ENCODE assay signal across 24 cellular contexts in genomic region chr3:41986566-41986965, GRCh38.
"Had no signal": no experiment of that assay in that cellular context is flagged by ENCODE, and none has a peak within 500 bp of the region (broad histone marks: within the 10 kb centered on the region; RNA-seq: fewer than 3 reads in every experiment).

No MANE protein-coding gene starts in this region.

- H3K4me1 Mint-ChIP-seq: stimulated activated effector memory CD8-positive, alpha-beta T cell treated with anti-CD3 and anti-CD28 coated beads, Interleukin-12 subunit alpha, Interleukin-12 subunit beta, amount 100 ng/mL, for 72 hours had no signal

- H3K36me3 ChIP-seq: left ventricle myocardium inferior, ovary, sigmoid colon, spleen, suprapubic skin, thoracic aorta, tibial artery, uterus had no signal

- H3K36me3 Mint-ChIP-seq: mesothelial cell of epicardium; naive thymus-derived CD4-positive, alpha-beta T cell; natural killer cell treated with Interleukin-12 subunit alpha and Interleukin-12 subunit beta and Interleukin-15 and Interleukin-18, amount 100 ng/mL, for 72 hours; stimulated activated effector memory CD8-positive, alpha-beta T cell treated with anti-CD3 and anti-CD28 coated beads, Interleukin-12 subunit alpha, Interleukin-12 subunit beta, amount 100 ng/mL, for 72 hours; type B pancreatic cell had no signal

- DNase-seq: hippocampal formation; left ventricle myocardium inferior; mesendoderm; naive thymus-derived CD4-positive, alpha-beta T cell; ovary; retina; right cardiac atrium; sigmoid colon; small intestine; spleen; stimulated activated CD4-positive, alpha-beta T cell treated with anti-CD3 and anti-CD28 coated beads, Interleukin-4, amount 100 ng/mL, for 24 hours; stimulated activated naive CD4-positive, alpha-beta T cell; tibial artery; uterus had no signal

- H3K27me3 ChIP-seq: ovary, sigmoid colon, spleen, suprapubic skin, tibial artery, uterus had no signal

- H3K4me1 ChIP-seq: left ventricle myocardium inferior, sigmoid colon, spleen, suprapubic skin, tibial artery, uterus had no signal

- H3K27me3 Mint-ChIP-seq: natural killer cell treated with Interleukin-12 subunit alpha and Interleukin-12 subunit beta and Interleukin-15 and Interleukin-18, amount 100 ng/mL, for 72 hours; progenitor cell of endocrine pancreas; stimulated activated naive CD8-positive, alpha-beta T cell treated with anti-CD3 and anti-CD28 coated beads, Interleukin-15, Interleukin-2, amounts not matched to agents 100 ng/mL and 50 ng/mL, for 24 hours; type B pancreatic cell had no signal

- H3K9me3 ChIP-seq: left ventricle myocardium inferior, ovary, sigmoid colon, spleen, suprapubic skin, thoracic aorta, tibial artery, uterus had no signal

- H3K4me3 ChIP-seq: left ventricle myocardium inferior, lung, ovary, sigmoid colon, spleen, suprapubic skin, thoracic aorta, tibial artery, uterus had no signal

- FAIRE-seq: keratinocyte, small intestine had no signal

- H3K27ac Mint-ChIP-seq: mesothelial cell of epicardium; naive thymus-derived CD4-positive, alpha-beta T cell; natural killer cell treated with Interleukin-12 subunit alpha and Interleukin-12 subunit beta and Interleukin-15 and Interleukin-18, amount 100 ng/mL, for 72 hours; progenitor cell of endocrine pancreas; stimulated activated effector memory CD8-positive, alpha-beta T cell treated with anti-CD3 and anti-CD28 coated beads, Interleukin-12 subunit alpha, Interleukin-12 subunit beta, amount 100 ng/mL, for 72 hours; stimulated activated naive CD8-positive, alpha-beta T cell treated with anti-CD3 and anti-CD28 coated beads, Interleukin-15, Interleukin-2, amounts not matched to agents 100 ng/mL and 50 ng/mL, for 24 hours; type B pancreatic cell had no signal

- H3K4me3 Mint-ChIP-seq: mesothelial cell of epicardium; naive thymus-derived CD4-positive, alpha-beta T cell; natural killer cell treated with Interleukin-12 subunit alpha and Interleukin-12 subunit beta and Interleukin-15 and Interleukin-18, amount 100 ng/mL, for 72 hours; stimulated activated effector memory CD8-positive, alpha-beta T cell treated with anti-CD3 and anti-CD28 coated beads, Interleukin-12 subunit alpha, Interleukin-12 subunit beta, amount 100 ng/mL, for 72 hours; stimulated activated naive CD8-positive, alpha-beta T cell treated with anti-CD3 and anti-CD28 coated beads, Interleukin-15, Interleukin-2, amounts not matched to agents 100 ng/mL and 50 ng/mL, for 24 hours; type B pancreatic cell had no signal

- ATAC-seq: naive thymus-derived CD4-positive, alpha-beta T cell; natural killer cell treated with Interleukin-12 subunit alpha and Interleukin-12 subunit beta and Interleukin-15 and Interleukin-18, amount 100 ng/mL, for 72 hours; right cardiac atrium; stimulated activated effector memory CD8-positive, alpha-beta T cell treated with anti-CD3 and anti-CD28 coated beads, Interleukin-12 subunit alpha, Interleukin-12 subunit beta, amount 100 ng/mL, for 72 hours had no signal

- H3K27ac ChIP-seq: left ventricle myocardium inferior, ovary, sigmoid colon, suprapubic skin, thoracic aorta, tibial artery, uterus had no signal

- H3K9me3 Mint-ChIP-seq: mesothelial cell of epicardium; natural killer cell treated with Interleukin-12 subunit alpha and Interleukin-12 subunit beta and Interleukin-15 and Interleukin-18, amount 100 ng/mL, for 72 hours; stimulated activated effector memory CD8-positive, alpha-beta T cell treated with anti-CD3 and anti-CD28 coated beads, Interleukin-12 subunit alpha, Interleukin-12 subunit beta, amount 100 ng/mL, for 72 hours; stimulated activated naive CD8-positive, alpha-beta T cell treated with anti-CD3 and anti-CD28 coated beads, Interleukin-15, Interleukin-2, amounts not matched to agents 100 ng/mL and 50 ng/mL, for 24 hours; type B pancreatic cell had no signal
